ENCODE assay signal across 18 cellular contexts in genomic region chr6:170423814-170424633, GRCh38.
DNase-seq lines count a peak whose midpoint lies in the region; ATAC-seq, FAIRE-seq and TF ChIP-seq lines count a peak whose summit lies in the region.
"Had no signal": no experiment of that assay in that cellular context is flagged by ENCODE, and none has a peak within 500 bp of the region (broad histone marks: within the 10 kb centered on the region; RNA-seq: fewer than 3 reads in every experiment).

No MANE protein-coding gene starts in this region.

- TF ChIP-seq EP300 in H1 (IDR thresholded peaks at IDR 0.05; ENCODE audit: borderline replicate concordance in 1 of 2, low read depth in 2 of 2, low read length in 2 of 2), result no peak
- TF ChIP-seq EP300 in ovary (IDR thresholded peaks at IDR 0.05), result no peak

- TF ChIP-seq CTCF in Panc1 (IDR thresholded peaks at IDR 0.05) (no peak), H1 (IDR thresholded peaks at IDR 0.05; ENCODE audit: control extremely low read depth in 1 of 3, insufficient read depth in 1 of 3, low read depth in 1 of 3, low read length in 3 of 3) (no peak), ovary (IDR thresholded peaks at IDR 0.05) (no peak), spleen (IDR thresholded peaks at IDR 0.05 in 8 of 11, conservative IDR thresholded peaks at IDR 0.05 in 3 of 11) (no peak)

- no peak overlapping the region for H3K4me3 ChIP-seq in Panc1 (ENCODE audit: low read depth in 2 of 2, low read length in 2 of 2)
- no peak overlapping the region for H3K4me3 ChIP-seq in H1 (ENCODE audit: extremely low read depth in 1 of 4, insufficient read depth in 2 of 4, low read depth in 3 of 4, low read length in 4 of 4)
- H3K4me3 ChIP-seq in ovary, result no peak overlapping the region
- no peak overlapping the region for H3K4me3 ChIP-seq in spleen
- H3K4me3 ChIP-seq: BLaER1 treated with 17β-estradiol and CSF1 and Interleukin-3, amounts not matched to agents 10 nM and 100 nM; GM23338; SJSA1 had no signal

- H3K27me3 ChIP-seq in Panc1 (ENCODE audit: control insufficient read depth, insufficient read depth, low read length), result peaks cover 14% of the 10 kb centered on the region
- H3K27me3 ChIP-seq in H1 (replicated peaks in 1 of 4; ENCODE audit: control insufficient read depth in 3 of 4, extremely low read depth in 1 of 4, insufficient read depth in 3 of 4, low read length in 3 of 4), result 0 out of 7 replicates have a peak, but pooled peaks cover 0 to 2% (median 0%) of the 10 kb centered on the region in 4 experiments
- no peaks in the 10 kb centered on the region for H3K27me3 ChIP-seq in ovary
- peaks cover 0 to 42% (median 5%) of the 10 kb centered on the region in 7 donors for H3K27me3 ChIP-seq in spleen (replicated peaks in 1 of 7)
- H3K27me3 ChIP-seq: BLaER1 treated with 17β-estradiol and CSF1 and Interleukin-3, amounts not matched to agents 10 nM and 100 nM; SJSA1 had no signal

- no peak overlapping the region for H4K91ac ChIP-seq in H1 (replicated peaks; ENCODE audit: insufficient read length, low read length)

- no peak overlapping the region for H3K14ac ChIP-seq in H1 (ENCODE audit: insufficient read length)

- H3K9me3 Mint-ChIP-seq in activated T-helper 17 cell treated with anti-CD3 and anti-CD28 coated beads, Interleukin-2, amount 50 U/mL, for 72 hours, result no peaks in the 10 kb centered on the region
- H3K9me3 Mint-ChIP-seq: CD8-positive, alpha-beta memory T cell; GM23338 had no signal

- no peak overlapping the region for H2AFZ ChIP-seq in H1 (ENCODE audit: low read length)

- in situ Hi-C loops in Panc1 (cut with HindIII; ENCODE audit: low pct_unique_long_range_greater_than_20kb, low sequenced_read_pairs), result no loop called here

- DNase-seq in Daoy (ENCODE audit: low read depth) (peak; percentile 56), Panc1 (ENCODE audit: low read depth, low spot score) (no peak), H1 (ENCODE audit: low read depth in 1 of 2, low spot score in 2 of 2) (peak in 1 of 2 experiments; percentile 42), ovary (peak in 3 of 5 donors; percentile 41 to 60 (median 47)), DMS79 (lab: John Stamatoyannopoulos, UW) (no peak), spleen (no peak), NCI-H128 (lab: John Stamatoyannopoulos, UW; ENCODE audit: unreplicated experiment) (no peak)
- DNase-seq: CD8-positive, alpha-beta memory T cell; Karpas-422; NCI-H1105; NCI-H187; NCI-H526 treated with DMSO at 0.1 percent for 48 hours had no signal

- no peak overlapping the region for H3K27ac Mint-ChIP-seq in activated T-helper 17 cell treated with anti-CD3 and anti-CD28 coated beads, Interleukin-2, amount 50 U/mL, for 72 hours
- H3K27ac Mint-ChIP-seq: GM23338 had no signal

- H3K27me3 Mint-ChIP-seq in activated T-helper 17 cell treated with anti-CD3 and anti-CD28 coated beads, Interleukin-2, amount 50 U/mL, for 72 hours, result peaks cover 21% of the 10 kb centered on the region

- 0 out of 2 replicates have a peak overlapping the region, but pooled peaks have one; percentile 31 for H2BK15ac ChIP-seq in H1 (ENCODE audit: low read length)

- no peak overlapping the region for H3K23ac ChIP-seq in H1 (ENCODE audit: insufficient read length)

- no peak overlapping the region for H3K56ac ChIP-seq in H1 (replicated peaks; ENCODE audit: insufficient read length, low read depth, low read length)

- H2BK12ac ChIP-seq in H1 (ENCODE audit: low read depth, low read length), result no peak overlapping the region

- H3K18ac ChIP-seq in H1 (ENCODE audit: extremely low read depth, low read length), result no peak overlapping the region

- H3K9me3 ChIP-seq in Panc1 (ENCODE audit: control insufficient read depth, insufficient read depth, low read depth, low read length), result no peaks in the 10 kb centered on the region
- H3K9me3 ChIP-seq in H1 (ENCODE audit: insufficient read depth in 2 of 2, low read depth in 1 of 2, low read length in 1 of 2), result no peaks in the 10 kb centered on the region
- no peaks in the 10 kb centered on the region for H3K9me3 ChIP-seq in ovary
- no peaks in the 10 kb centered on the region for H3K9me3 ChIP-seq in spleen
- H3K9me3 ChIP-seq: BLaER1 treated with 17β-estradiol and CSF1 and Interleukin-3, amounts not matched to agents 10 nM and 100 nM; SJSA1 had no signal

- H4K5ac ChIP-seq in H1 (ENCODE audit: insufficient read length, low read depth, low read length), result no peak overlapping the region

- H3K4me1 ChIP-seq in Panc1 (ENCODE audit: control insufficient read depth, insufficient read depth, low read length) (no peaks in the 10 kb centered on the region), H1 (replicated peaks in 1 of 4; ENCODE audit: control insufficient read depth in 3 of 4, insufficient read depth in 4 of 4, low read length in 3 of 4) (peaks cover 0 to 4% (median 0%) of the 10 kb centered on the region in 4 experiments; a peak in 1 of 7 replicates), ovary (ENCODE audit: insufficient read depth) (no peaks in the 10 kb centered on the region), spleen (no peaks in the 10 kb centered on the region)
- H3K4me1 ChIP-seq: SJSA1 had no signal

- H3K4ac ChIP-seq in H1 (replicated peaks; ENCODE audit: insufficient read length, low read depth, low read length), result no peak overlapping the region

- H3K36me3 Mint-ChIP-seq in activated T-helper 17 cell treated with anti-CD3 and anti-CD28 coated beads, Interleukin-2, amount 50 U/mL, for 72 hours (ENCODE audit: low read depth), result no peaks in the 10 kb centered on the region
- H3K36me3 Mint-ChIP-seq: CD8-positive, alpha-beta memory T cell had no signal

- H4K20me1 ChIP-seq in H1 (replicated peaks in 1 of 2; ENCODE audit: control insufficient read depth in 1 of 2, insufficient read depth in 2 of 2, low read length in 2 of 2), result no peaks in the 10 kb centered on the region
- H4K20me1 ChIP-seq: BLaER1 treated with 17β-estradiol and CSF1 and Interleukin-3, amounts not matched to agents 10 nM and 100 nM had no signal

- no peak overlapping the region for H3K27ac ChIP-seq in Panc1 (ENCODE audit: low read length)
- no peak overlapping the region for H3K27ac ChIP-seq in H1 (ENCODE audit: low read depth, low read length)
- no peak overlapping the region for H3K27ac ChIP-seq in ovary
- H3K27ac ChIP-seq in spleen, result no peak overlapping the region
- H3K27ac ChIP-seq: BLaER1 treated with 17β-estradiol and CSF1 and Interleukin-3, amounts not matched to agents 10 nM and 100 nM; SJSA1 had no signal

- no peaks in the 10 kb centered on the region for H3K4me1 Mint-ChIP-seq in activated T-helper 17 cell treated with anti-CD3 and anti-CD28 coated beads, Interleukin-2, amount 50 U/mL, for 72 hours
- H3K4me1 Mint-ChIP-seq: CD8-positive, alpha-beta memory T cell had no signal

- H2BK120ac ChIP-seq in H1 (replicated peaks; ENCODE audit: low read depth, low read length), result no peak overlapping the region

- H2BK5ac ChIP-seq in H1 (ENCODE audit: low read depth, low read length), result no peak overlapping the region

- H3K4me3 Mint-ChIP-seq in activated T-helper 17 cell treated with anti-CD3 and anti-CD28 coated beads, Interleukin-2, amount 50 U/mL, for 72 hours, result no peak overlapping the region
- H3K4me3 Mint-ChIP-seq: CD8-positive, alpha-beta memory T cell; GM23338 had no signal

- POLR2A ChIA-PET in Panc1 (lab: Charles Lee) (no interaction called here), H1 (lab: Charles Lee; ENCODE audit: partially characterized antibody) (interaction anchor here (1.3 kb wide), 1 partner anchor 21 kb away, joined by 3 read pairs; no protein-coding TSS in a partner anchor)

- no peak overlapping the region for H3K9ac ChIP-seq in H1 (replicated peaks in 1 of 4; ENCODE audit: extremely low read depth in 1 of 4, low read depth in 3 of 4, low read length in 3 of 4)
- H3K9ac ChIP-seq: BLaER1 treated with 17β-estradiol and CSF1 and Interleukin-3, amounts not matched to agents 10 nM and 100 nM had no signal

- CTCF ChIA-PET in Panc1 (lab: Charles Lee) (no interaction called here), H1 (lab: Charles Lee; ENCODE audit: partially characterized antibody) (interaction anchor here (1.0 to 2.1 kb wide), 8 partner anchors 10 to 593 kb away, joined by 3 to 7 read pairs (median 4); no protein-coding TSS in a partner anchor)

- WGBS in H1 (ENCODE audit: extremely low coverage in 1 of 2, insufficient coverage in 1 of 2, insufficient read length in 1 of 2, insufficient replicate concordance in 2 of 2, low coverage in 1 of 2, low lambda C conversion rate in 2 of 2, missing lambda C conversion rate in 1 of 2), 2 experiments, result 88% methylated on average over 19 of the region's 19 CpGs; no CpG with 5 or more reads in 1 of the 2 experiments
- WGBS in ovary, 3 donors, result 56 to 75% (median 64%) methylated on average over 19 of the region's 19 CpGs
- WGBS in spleen, 5 donors, result 70 to 83% (median 76%) methylated on average over 17 to 19 of the region's 19 CpGs

- no peaks in the 10 kb centered on the region for H3K79me2 ChIP-seq in H1 (ENCODE audit: control insufficient read depth in 1 of 2, insufficient read depth in 2 of 2, low read length in 2 of 2)

- no peak overlapping the region for H3K4me2 ChIP-seq in H1 (ENCODE audit: insufficient read depth in 1 of 2, low read depth in 2 of 2, low read length in 2 of 2)
- H3K4me2 ChIP-seq: GM23338 had no signal

- no peak for FAIRE-seq in H1 (lab: Jason Lieb, UNC)
- FAIRE-seq: D721Med, GM12892 had no signal

- no peak for TF ChIP-seq POLR2A in H1 (IDR thresholded peaks at IDR 0.05; ENCODE audit: control extremely low read depth in 1 of 2, low read depth in 2 of 2, low read length in 2 of 2)
- TF ChIP-seq POLR2A in ovary (IDR thresholded peaks at IDR 0.05), result no peak
- TF ChIP-seq POLR2A in spleen (IDR thresholded peaks at IDR 0.05), result no peak

- no peak overlapping the region for H2BK20ac ChIP-seq in H1 (ENCODE audit: low read length)

- no peaks in the 10 kb centered on the region for H3K36me3 ChIP-seq in Panc1 (ENCODE audit: control insufficient read depth, insufficient read depth, low read length)
- no peaks in the 10 kb centered on the region for H3K36me3 ChIP-seq in H1 (ENCODE audit: control insufficient read depth in 2 of 4, insufficient read depth in 4 of 4, low read length in 3 of 4)
- H3K36me3 ChIP-seq in ovary, result no peaks in the 10 kb centered on the region
- no peaks in the 10 kb centered on the region for H3K36me3 ChIP-seq in spleen
- H3K36me3 ChIP-seq: BLaER1 treated with 17β-estradiol and CSF1 and Interleukin-3, amounts not matched to agents 10 nM and 100 nM; SJSA1 had no signal

- BruUV-seq in Panc1 (replicated peaks; lab: Mats Ljungman, UMichigan), result no TSS peak

- no peak for TF ChIP-seq RAD21 in H1 (IDR thresholded peaks at IDR 0.05 in 1 of 2, conservative IDR thresholded peaks at IDR 0.05 in 1 of 2; ENCODE audit: low read depth in 2 of 2, low read length in 2 of 2)

- no peaks in the 10 kb centered on the region for H3K79me1 ChIP-seq in H1 (ENCODE audit: low read depth, low read length)

- H4K8ac ChIP-seq in H1 (ENCODE audit: extremely low read depth, insufficient read depth, low read length), result no peak overlapping the region

- no peaks in the 10 kb centered on the region for H3K23me2 ChIP-seq in H1 (ENCODE audit: low read depth, low read length)

- 0 out of 2 replicates have a peak, but pooled peaks have one; percentile 39 for ATAC-seq in Panc1
- ATAC-seq in activated T-helper 17 cell treated with anti-CD3 and anti-CD28 coated beads, Interleukin-2, amount 50 U/mL, for 72 hours (replicated peaks), result no peak

- intact Hi-C loops in Panc1 (cut with micrococcal nuclease; ENCODE audit: unreplicated experiment), result no loop called here
- intact Hi-C loops in ovary (cut with DNase I), result no loop called here
- intact Hi-C loops in spleen (cut with DNase I; ENCODE audit: low total_unique reads), result no loop called here

- H2AK5ac ChIP-seq in H1 (ENCODE audit: low read depth, low read length), result no peak overlapping the region

Comparison
In these comparisons a context has a peak if more than half of its experiments do, and no peak if none do; other contexts are left out.
1. DNase-seq: peak in Daoy (single experiment) and ovary (3 of 5); none in Panc1 (single experiment), DMS79 (single experiment), spleen (single experiment) and NCI-H128 (single experiment).